27 cellular contexts compared by ENCODE assay signal in the genomic region with DNA sequence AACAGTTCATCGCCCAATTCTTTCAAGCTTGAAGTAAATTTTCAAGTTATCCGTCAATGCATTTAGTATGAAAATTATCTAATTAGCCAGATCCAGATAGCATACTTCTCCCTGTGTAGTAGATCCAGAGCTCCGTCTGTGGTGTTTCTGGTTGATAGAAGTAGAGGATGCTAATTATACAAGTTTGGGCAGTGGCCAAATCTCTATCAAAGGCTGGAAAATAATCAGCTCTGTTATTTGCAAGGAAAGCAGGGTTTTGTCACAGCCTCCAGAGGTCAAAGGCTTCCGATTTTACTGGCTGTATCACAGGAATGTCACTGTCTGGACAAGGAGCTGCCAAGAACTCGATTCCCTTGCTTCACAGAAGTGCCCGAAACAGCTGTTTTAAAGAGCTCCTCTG. TPM values are rescaled to one million over a fixed set of nuclear protein-coding genes. Genes with fewer than 3 reads are reported as not detected.
DNase-seq lines count a peak whose midpoint lies in the region; ATAC-seq, FAIRE-seq and TF ChIP-seq lines count a peak whose summit lies in the region.
"Had no signal": no experiment of that assay in that cellular context is flagged by ENCODE, and none has a peak within 500 bp of the region (broad histone marks: within the 10 kb centered on the region; RNA-seq: fewer than 3 reads in every experiment).

No MANE protein-coding gene starts in this region.

- H3F3A ChIP-seq in GM23248 (ENCODE audit: insufficient read depth), result no peaks in the 10 kb centered on the region

- no peak for TF ChIP-seq POLR2A in H54 (IDR thresholded peaks at IDR 0.05; ENCODE audit: low read depth, low read length)

- H3K4me3 ChIP-seq in GM23248, result no peak overlapping the region
- H3K4me3 ChIP-seq: cardiac muscle cell, SK-N-MC, upper lobe of left lung had no signal

- WGBS in GM23248 (ENCODE audit: low coverage in 1 of 2, low lambda C conversion rate in 2 of 2, missing lambda C conversion rate in 2 of 2), 2 experiments, result 46 to 60% methylated on average over 6 of the region's 6 CpGs

- intact Hi-C loops in left ventricle myocardium superior (cut with micrococcal nuclease), result no loop called here

- H3K9me2 ChIP-seq in GM23248 (ENCODE audit: insufficient read depth), result no peaks in the 10 kb centered on the region

- no peaks in the 10 kb centered on the region for H3K9me3 ChIP-seq in GM23248 (ENCODE audit: low read depth)
- H3K9me3 ChIP-seq: upper lobe of left lung had no signal

- H3K27me3 ChIP-seq in GM23248 (replicated peaks; ENCODE audit: insufficient read depth), result no peaks in the 10 kb centered on the region; the same call in 1 of the 2 replicates
- H3K27me3 ChIP-seq: cardiac muscle cell, upper lobe of left lung had no signal

- H3K9ac ChIP-seq in GM23248, result no peak overlapping the region

- H2AFZ ChIP-seq in GM23248, result no peak overlapping the region

- H4K20me1 ChIP-seq in GM23248 (ENCODE audit: insufficient read depth), result no peaks in the 10 kb centered on the region

- no peaks in the 10 kb centered on the region for H3K36me3 ChIP-seq in GM23248 (ENCODE audit: low read depth)
- H3K36me3 ChIP-seq: cardiac muscle cell, upper lobe of left lung had no signal

- H3K4me2 ChIP-seq in GM23248 (ENCODE audit: unreplicated experiment), result no peak overlapping the region

- in situ Hi-C loops in GM23248 (cut with MboI), result no loop called here

- no peak for FAIRE-seq in H54 (lab: Jason Lieb, UNC)
- FAIRE-seq: endometrium had no signal

- no peak overlapping the region for H3K27ac ChIP-seq in GM23248
- H3K27ac ChIP-seq: 22Rv1, cardiac muscle cell, SK-N-MC, upper lobe of left lung, VCaP had no signal

- no peaks in the 10 kb centered on the region for H3K79me2 ChIP-seq in GM23248 (ENCODE audit: insufficient read depth)

- no peaks in the 10 kb centered on the region for H3K4me1 ChIP-seq in GM23248 (ENCODE audit: insufficient read depth)

- ATAC-seq in left ventricle myocardium superior, result peak; percentile 10
- ATAC-seq in HG02885 (IDR thresholded peaks at IDR 0.05; ENCODE audit: poor library complexity, unreplicated experiment), result no peak

- DNase-seq in DMS 273 (lab: John Stamatoyannopoulos, UW; ENCODE audit: unreplicated experiment) (peak; percentile 24), DMS 273 treated with DMSO at 0.1 percent for 48 hours (lab: John Stamatoyannopoulos, UW) (no peak), NCI-H510A treated with DMSO at 0.1 percent for 48 hours (lab: John Stamatoyannopoulos, UW) (peak; percentile 32), left ventricle myocardium superior (no peak), pons (ENCODE audit: low spot score) (peak; percentile 51), GM23248 (no peak), H54 (ENCODE audit: insufficient read length, low spot score) (no peak)
- DNase-seq: activated CD4-positive, alpha-beta T cell treated with anti-CD3 and anti-CD28 coated beads, Interleukin-2, amount 50 U/mL, for 1 hour; activated naive CD4-positive, alpha-beta T cell treated with anti-CD3 and anti-CD28 coated beads, Interleukin-2, amount 10 ng/mL, durations not matched to agents 7 days and 5 days; CD4-positive, alpha-beta memory T cell; cortex of kidney; IMR-90; NCI-H526 treated with DMSO at 0.1 percent for 48 hours; RPMI8226; upper lobe of left lung had no signal

RNA-seq across cellular contexts. Expression of a gene that starts 28.6 kb away (rescaled TPM):
- total RNA-seq in left ventricle myocardium superior, result not detected
- not detected in 2 replicates for total RNA-seq in GM23248 (2014; rRNA removed; shearing (Covaris generic))
- not detected in 2 replicates for polyA plus RNA-seq in GM23248 (2016; fragmentation: Nextera tagmentation; extraction: Ambion mirVana)
- total RNA-seq: cardiac muscle cell; CD4-positive, alpha-beta memory T cell; G401; IMR-90; lower leg skin; mucosa of gallbladder; neural crest cell; progenitor cell of endocrine pancreas; T-helper 2 cell treated with Interferon-gamma antibody and Interleukin-4, amounts not matched to agents 100 ng/mL and 5 ng/mL, for 36 hours; upper lobe of left lung had no signal
- polyA plus RNA-seq: cardiac muscle cell; CD4-positive, alpha-beta memory T cell; IMR-90 had no signal

Comparison
In these comparisons a context has a peak if more than half of its experiments do, and no peak if none do; other contexts are left out.
1. DNase-seq: peak in DMS 273 (single experiment), NCI-H510A treated with DMSO at 0.1 percent for 48 hours (single experiment) and pons (single experiment); none in DMS 273 treated with DMSO at 0.1 percent for 48 hours (single experiment), left ventricle myocardium superior (single experiment), GM23248 (single experiment) and H54 (single experiment).